ENCODE assay signal across 24 cellular contexts in the genomic region with DNA sequence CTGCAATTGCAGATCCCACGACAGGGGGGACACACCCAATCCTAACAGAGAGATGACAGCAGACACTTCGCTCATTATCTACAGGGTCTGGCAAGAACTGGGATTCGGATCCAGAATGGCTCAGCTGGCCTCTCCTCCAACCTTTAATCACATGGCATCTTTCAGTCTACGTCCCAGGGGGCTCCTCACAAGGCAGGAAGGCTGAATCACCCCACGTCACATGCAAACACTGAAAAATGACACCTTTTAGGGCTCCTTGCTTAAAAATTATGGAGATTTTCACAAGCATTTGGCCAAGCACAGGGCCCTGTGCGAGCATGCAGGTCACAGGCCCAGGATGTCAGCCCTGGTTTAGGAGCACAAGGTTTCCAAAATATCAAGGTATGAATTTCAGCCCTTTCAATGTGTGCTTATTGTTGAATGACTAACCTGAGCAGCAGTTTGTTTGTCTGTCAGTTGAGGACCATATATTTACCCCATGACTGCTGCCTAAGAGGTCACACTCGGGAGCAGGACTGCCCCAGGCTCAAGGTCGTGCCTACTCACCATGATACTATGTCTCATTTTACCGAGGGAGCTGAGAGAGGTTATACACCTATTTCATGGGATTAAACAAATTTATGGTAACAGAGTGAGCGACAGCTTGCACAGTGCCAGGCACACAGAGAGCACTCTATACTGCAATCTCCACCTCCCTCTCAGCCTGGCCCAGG. TPM values are rescaled to one million over a fixed set of nuclear protein-coding genes. Genes with fewer than 3 reads are reported as not detected.
DNase-seq lines count a peak whose midpoint lies in the region; ATAC-seq and TF ChIP-seq lines count a peak whose summit lies in the region.
"Had no signal": no experiment of that assay in that cellular context is flagged by ENCODE, and none has a peak within 500 bp of the region (broad histone marks: within the 10 kb centered on the region; RNA-seq: fewer than 3 reads in every experiment).

No MANE protein-coding gene starts in this region.

- H3K4me1 Mint-ChIP-seq in MCF 10A (ENCODE audit: insufficient read depth, unreplicated experiment) = no peaks in the 10 kb centered on the region

- H3K9me3 ChIP-seq in breast epithelium (no peaks in the 10 kb centered on the region), ovary (no peaks in the 10 kb centered on the region)
- H3K9me3 ChIP-seq: A549, testis had no signal

- no peak overlapping the region for H3K4me3 Mint-ChIP-seq in MCF 10A (ENCODE audit: unreplicated experiment)
- H3K4me3 Mint-ChIP-seq: activated CD8-positive, alpha-beta T cell treated with anti-CD3 and anti-CD28 coated beads, Interleukin-2, amount 10 ng/mL, durations not matched to agents 7 days and 5 days; activated T-cell treated with anti-CD3 and anti-CD28 coated beads, Interleukin-2, amount 50 U/mL, for 24 hours; immature natural killer cell had no signal

- no peaks in the 10 kb centered on the region for H3K9me3 Mint-ChIP-seq in MCF 10A (ENCODE audit: unreplicated experiment)
- H3K9me3 Mint-ChIP-seq: activated T-cell treated with anti-CD3 and anti-CD28 coated beads, Interleukin-2, amount 50 U/mL, for 24 hours had no signal

- WGBS in ovary, 3 donors = 86 to 89% (median 89%) methylated on average over 10 of the region's 10 CpGs

- TF ChIP-seq POLR2A in breast epithelium (IDR thresholded peaks at IDR 0.05) = no peak
- no peak for TF ChIP-seq POLR2A in ovary (IDR thresholded peaks at IDR 0.05)

- peak overlapping the region; percentile 63 for H3K27ac Mint-ChIP-seq in MCF 10A (ENCODE audit: low read depth, unreplicated experiment)
- H3K27ac Mint-ChIP-seq: activated CD8-positive, alpha-beta T cell treated with anti-CD3 and anti-CD28 coated beads, Interleukin-2, amount 10 ng/mL, durations not matched to agents 7 days and 5 days; activated T-cell treated with anti-CD3 and anti-CD28 coated beads, Interleukin-2, amount 50 U/mL, for 24 hours; immature natural killer cell had no signal

- H3K27me3 Mint-ChIP-seq in MCF 10A (ENCODE audit: insufficient read depth, unreplicated experiment) = no peaks in the 10 kb centered on the region
- H3K27me3 Mint-ChIP-seq: activated T-cell treated with anti-CD3 and anti-CD28 coated beads, Interleukin-2, amount 50 U/mL, for 24 hours had no signal

- CTCF ChIA-PET in MCF 10A (lab: Yijun Ruan, JAX) = interaction anchor here (0.7 to 1.5 kb wide), 2 partner anchors 57 to 99 kb away, joined by 3 read pairs; no protein-coding TSS in a partner anchor

- no peak for TF ChIP-seq EP300 in ovary (IDR thresholded peaks at IDR 0.05)

- H3K27me3 ChIP-seq in breast epithelium (no peaks in the 10 kb centered on the region), ovary (no peaks in the 10 kb centered on the region)
- H3K27me3 ChIP-seq: testis had no signal

- ATAC-seq in GM18867 (IDR thresholded peaks at IDR 0.05; ENCODE audit: unreplicated experiment) = no peak
- no peak for ATAC-seq in GM21360 (IDR thresholded peaks at IDR 0.05; ENCODE audit: unreplicated experiment)
- ATAC-seq: A549; activated CD8-positive, alpha-beta T cell treated with anti-CD3 and anti-CD28 coated beads, Interleukin-2, amount 10 ng/mL, durations not matched to agents 7 days and 5 days; GM12878 had no signal

- H3K36me3 ChIP-seq in breast epithelium (no peaks in the 10 kb centered on the region), ovary (no peaks in the 10 kb centered on the region)

- intact Hi-C loops in MCF 10A (cut with micrococcal nuclease) = no loop called here
- intact Hi-C loops in breast epithelium (cut with DNase I; ENCODE audit: low total_unique reads) = loop anchor here (5.0 kb wide), 1 partner anchor 1079 kb away; no protein-coding TSS in a partner anchor
- intact Hi-C loops in ovary (cut with DNase I) = no loop called here

- H3K4me1 ChIP-seq in breast epithelium (no peaks in the 10 kb centered on the region), ovary (ENCODE audit: insufficient read depth) (no peaks in the 10 kb centered on the region)
- H3K4me1 ChIP-seq: A549, testis had no signal

- H3K4me3 ChIP-seq in breast epithelium (no peak overlapping the region), fibroblast of the aortic adventitia (ENCODE audit: low read depth, low read length) (no peak overlapping the region), skeletal muscle cell (ENCODE audit: low read depth, low read length) (no peak overlapping the region), ovary (no peak overlapping the region)
- H3K4me3 ChIP-seq: A549, GM12878, testis had no signal

- no peak overlapping the region for H3K27ac ChIP-seq in breast epithelium
- no peak overlapping the region for H3K27ac ChIP-seq in ovary
- H3K27ac ChIP-seq: A549, C4-2B, testis had no signal

- POLR2A ChIA-PET in MCF 10A (lab: Yijun Ruan, JAX) = interaction anchor here (0.7 kb wide), 1 partner anchor 57 kb away, joined by 3 read pairs; no protein-coding TSS in a partner anchor

- TF ChIP-seq CTCF in MCF 10A (IDR thresholded peaks at IDR 0.05; ENCODE audit: unreplicated experiment) = no peak
- TF ChIP-seq CTCF in breast epithelium (IDR thresholded peaks at IDR 0.05) = no peak
- TF ChIP-seq CTCF in fibroblast of the aortic adventitia (IDR thresholded peaks at IDR 0.05; ENCODE audit: insufficient read depth, low read length) = no peak
- no peak for TF ChIP-seq CTCF in ovary (IDR thresholded peaks at IDR 0.05)

- BruUV-seq in MCF 10A (replicated peaks; lab: Mats Ljungman, UMichigan) = no TSS peak

- H3K36me3 Mint-ChIP-seq in MCF 10A (ENCODE audit: insufficient read depth, unreplicated experiment) = peaks cover 57% of the 10 kb centered on the region

- DNase-seq in MCF 10A (ENCODE audit: unreplicated experiment) = peak; percentile 12
- DNase-seq in breast epithelium (ENCODE audit: low spot score in 2 of 2) = no peak
- peak; percentile 17 for DNase-seq in T1000 (lab: John Stamatoyannopoulos, UW)
- DNase-seq in fibroblast of the aortic adventitia (ENCODE audit: low read depth) = peak; percentile 7
- DNase-seq in skeletal muscle cell (ENCODE audit: low read depth) = peak; percentile 23
- no peak for DNase-seq in ovary
- DNase-seq: activated CD4-positive, CD25-positive, alpha-beta regulatory T cell treated with anti-CD3 and anti-CD28 coated beads, Interleukin-2, amount 50 U/mL, for 72 hours; activated CD8-positive, alpha-beta T cell treated with anti-CD3 and anti-CD28 coated beads, Interleukin-2, amount 10 ng/mL, durations not matched to agents 7 days and 5 days; activated naive CD4-positive, alpha-beta T cell; activated T-cell treated with anti-CD3 and anti-CD28 coated beads, Interleukin-2, amount 50 U/mL, for 24 hours; amygdala; effector CD8-positive, alpha-beta T cell; immature natural killer cell; Kasumi-1; NCI-H1092; NCI-H1930; occipital lobe; right cardiac atrium; testis had no signal

RNA-seq across cellular contexts. Expression of a gene that starts 42.5 kb away (rescaled TPM):
- 21.7 and 43.6 TPM in 2 replicates for total RNA-seq in MCF 10A (2022)
- total RNA-seq in breast epithelium = 10 to 100 TPM; 11.2 to 42.1 (median 20.3) TPM
- total RNA-seq in fibroblast of the aortic adventitia (ENCODE audit: low replicate concordance) = 39.1 and 116 TPM in 2 replicates
- 10 to 100 TPM; 16.8 to 29.2 (median 26.8) TPM for total RNA-seq in ovary
- 10 to 100 TPM; 24.5 to 35.1 TPM for polyA plus RNA-seq in ovary

Comparison
In these comparisons a context has a peak if more than half of its experiments do, and no peak if none do; other contexts are left out.
1. DNase-seq: peak in MCF 10A (single experiment), T1000 (single experiment), fibroblast of the aortic adventitia (single experiment) and skeletal muscle cell (single experiment); none in breast epithelium (0 of 2) and ovary (0 of 5).